23 cellular contexts compared by ENCODE assay signal in the genomic region with DNA sequence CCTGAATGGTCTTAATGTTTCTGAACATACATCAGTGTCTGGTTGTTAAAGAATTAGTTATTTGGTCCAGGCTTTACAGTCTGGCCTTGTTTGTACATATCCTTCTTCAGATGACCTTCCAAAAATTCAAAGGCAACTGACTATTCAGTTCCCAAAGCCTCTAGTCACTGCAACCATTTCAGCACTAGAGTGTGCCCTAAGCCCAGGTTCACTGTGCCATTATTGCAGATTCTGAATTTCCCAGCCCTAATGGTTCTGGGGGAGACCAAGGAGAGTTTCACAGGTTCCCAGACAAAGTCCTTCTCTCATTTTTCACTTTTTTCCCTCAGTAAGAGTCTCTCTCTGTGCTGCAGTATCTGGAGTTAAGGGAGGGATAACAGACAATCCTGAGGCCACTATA.
DNase-seq lines count a peak whose midpoint lies in the region; ATAC-seq, FAIRE-seq and TF ChIP-seq lines count a peak whose summit lies in the region.
"Had no signal": no experiment of that assay in that cellular context is flagged by ENCODE, and none has a peak within 500 bp of the region (broad histone marks: within the 10 kb centered on the region; RNA-seq: fewer than 3 reads in every experiment).

No MANE protein-coding gene starts in this region.

- POLR2A ChIA-PET in HepG2 (lab: Yijun Ruan, JAX): no interaction called here

- peak; percentile 23 for DNase-seq in ACHN
- peak; percentile 9 for DNase-seq in HT-29 (ENCODE audit: low spot score)
- no peak for DNase-seq in astrocyte of the spinal cord (ENCODE audit: low read depth, low spot score)
- DNase-seq in HepG2 (ENCODE audit: low spot score): no peak
- DNase-seq in cardiac septum (ENCODE audit: low spot score): no peak
- DNase-seq in activated naive CD4-positive, alpha-beta T cell treated with anti-CD3 and anti-CD28 coated beads, Interleukin-2, amount 50 U/mL, for 72 hours (ENCODE audit: low spot score in 2 of 2): no peak
- DNase-seq: activated T-cell treated with anti-CD3 and anti-CD28 coated beads, Interleukin-2, amount 50 U/mL, for 48 hours; body of pancreas; CD4-positive, alpha-beta memory T cell; cortex of kidney; NCI-H1105 treated with DMSO at 0.1 percent for 48 hours; NCI-H526; PC-9; stimulated activated CD8-positive, alpha-beta memory T cell treated with anti-CD3 and anti-CD28 coated beads, Interleukin-4, amount 100 ng/mL, for 48 hours had no signal

- TF ChIP-seq POLR2A in HepG2 (IDR thresholded peaks at IDR 0.05; ENCODE audit: insufficient read depth in 1 of 2, low read depth in 2 of 2, low read length in 2 of 2): no peak

- H3K79me2 ChIP-seq in HepG2 (ENCODE audit: insufficient read depth, low read length): no peaks in the 10 kb centered on the region

- TF ChIP-seq EP300 in HepG2 (IDR thresholded peaks at IDR 0.05; ENCODE audit: low read depth in 2 of 2, low read length in 2 of 2): no peak
- no peak for TF ChIP-seq EP300 in HepG2 (CRISPR knock-in tag; IDR thresholded peaks at IDR 0.05; ENCODE audit: borderline replicate concordance)

- no peak overlapping the region for H3K27ac ChIP-seq in HepG2 (ENCODE audit: extremely low read length, insufficient read depth, low read length)
- H3K27ac ChIP-seq: body of pancreas, PC-9, SJSA1, vagina had no signal

- in situ Hi-C loops in ACHN (cut with HindIII; ENCODE audit: low pct_ligation_motif_present, low pct_unique_long_range_greater_than_20kb, low sequenced_read_pairs) (no loop called here), astrocyte of the spinal cord (cut with HindIII; ENCODE audit: low sequenced_read_pairs) (no loop called here), HepG2 (cut with HindIII; ENCODE audit: extremely low pct_ligation_motif_present, low pct_unique_long_range_greater_than_20kb) (no loop called here)

- BruUV-seq in HepG2 (replicated peaks; lab: Mats Ljungman, UMichigan): no TSS peak

- H3K4me3 ChIP-seq in astrocyte of the spinal cord (ENCODE audit: low read depth, low read length) (no peak overlapping the region), HepG2 (replicated peaks in 1 of 3; ENCODE audit: insufficient read depth in 1 of 3, low read depth in 2 of 3, low read length in 3 of 3) (no peak overlapping the region)
- H3K4me3 ChIP-seq: body of pancreas, PC-9, SJSA1, vagina had no signal

- TF ChIP-seq RAD21 in HepG2 (CRISPR knock-in tag; IDR thresholded peaks at IDR 0.05): no peak

- peaks cover 15 to 23% of the 10 kb centered on the region in 2 donors for H3K9me3 Mint-ChIP-seq in activated naive CD4-positive, alpha-beta T cell treated with anti-CD3 and anti-CD28 coated beads, Interleukin-2, amount 50 U/mL, for 72 hours
- H3K9me3 Mint-ChIP-seq: activated naive CD4-positive, alpha-beta T cell treated with anti-CD3 and anti-CD28 coated beads, Interleukin-2, amount 50 U/mL, for 24 hours; mesothelial cell of epicardium had no signal

- CTCF ChIA-PET in HepG2 (lab: Yijun Ruan, JAX; ENCODE audit: low intra/inter-chr PET ratio, low total read pairs): no interaction called here

- no peak for FAIRE-seq in HepG2 (lab: Jason Lieb, UNC)
- FAIRE-seq: endothelial cell of umbilical vein had no signal

- H3K36me3 Mint-ChIP-seq in activated naive CD4-positive, alpha-beta T cell treated with anti-CD3 and anti-CD28 coated beads, Interleukin-2, amount 50 U/mL, for 72 hours: no peaks in the 10 kb centered on the region
- H3K36me3 Mint-ChIP-seq: activated naive CD4-positive, alpha-beta T cell treated with anti-CD3 and anti-CD28 coated beads, Interleukin-2, amount 50 U/mL, for 24 hours; CD4-positive, alpha-beta memory T cell; mesothelial cell of epicardium had no signal

- H2AFZ ChIP-seq in HepG2 (ENCODE audit: low read length): no peak overlapping the region
- H2AFZ ChIP-seq: PC-9 had no signal

- H3K4me1 ChIP-seq in HepG2 (ENCODE audit: insufficient read depth, low read length): no peaks in the 10 kb centered on the region
- H3K4me1 ChIP-seq: body of pancreas, SJSA1, vagina had no signal

- intact Hi-C loops in HepG2 (cut with micrococcal nuclease; ENCODE audit: unreplicated experiment): no loop called here
- intact Hi-C loops in cardiac septum (cut with DNase I): no loop called here

- H3K27me3 ChIP-seq in HepG2 (ENCODE audit: control insufficient read depth in 1 of 2, insufficient read depth in 2 of 2, low read length in 2 of 2): no peaks in the 10 kb centered on the region
- H3K27me3 ChIP-seq: body of pancreas, SJSA1, vagina had no signal

- no peak overlapping the region for H3K27ac Mint-ChIP-seq in activated naive CD4-positive, alpha-beta T cell treated with anti-CD3 and anti-CD28 coated beads, Interleukin-2, amount 50 U/mL, for 72 hours
- H3K27ac Mint-ChIP-seq: activated naive CD4-positive, alpha-beta T cell treated with anti-CD3 and anti-CD28 coated beads, Interleukin-2, amount 50 U/mL, for 24 hours; CD4-positive, alpha-beta memory T cell; mesothelial cell of epicardium; nephron; T-helper 2 cell treated with Interferon-gamma antibody and Interleukin-4, amounts not matched to agents 5 μg/mL and 100 μg/mL, for 36 hours had no signal

- no peak overlapping the region for H3K9ac ChIP-seq in HepG2 (ENCODE audit: insufficient read depth, low read depth, low read length)

- H4K20me1 ChIP-seq in HepG2 (ENCODE audit: insufficient read depth, low read length): no peaks in the 10 kb centered on the region

- no peaks in the 10 kb centered on the region for H3K36me3 ChIP-seq in HepG2 (replicated peaks in 1 of 2; ENCODE audit: control insufficient read depth in 1 of 2, insufficient read depth in 2 of 2, low read length in 2 of 2)
- H3K36me3 ChIP-seq: SJSA1, vagina had no signal

- H3K9me3 ChIP-seq in HepG2 (ENCODE audit: low read length): no peaks in the 10 kb centered on the region
- H3K9me3 ChIP-seq: body of pancreas, SJSA1, vagina had no signal

- ATAC-seq in HepG2: no peak
- ATAC-seq in activated naive CD4-positive, alpha-beta T cell treated with anti-CD3 and anti-CD28 coated beads, Interleukin-2, amount 50 U/mL, for 72 hours: no peak
- ATAC-seq in GM19397 (IDR thresholded peaks at IDR 0.05; ENCODE audit: unreplicated experiment): no peak
- no peak for ATAC-seq in HG03196 (IDR thresholded peaks at IDR 0.05; ENCODE audit: unreplicated experiment)
- ATAC-seq: body of pancreas had no signal

- TF ChIP-seq CTCF in astrocyte of the spinal cord (IDR thresholded peaks at IDR 0.05; ENCODE audit: low read depth, low read length) (peak; percentile 27), HepG2 (CRISPR knock-in tag; IDR thresholded peaks at IDR 0.05) (peak; percentile 9; the same call in 1 of the 2 replicates)

- H3K4me2 ChIP-seq in HepG2 (ENCODE audit: low read depth, low read length): no peak overlapping the region
- H3K4me2 ChIP-seq: PC-9 had no signal

TF ChIP-seq in HepG2, 621 proteins besides CTCF, POLR2A, EP300 and RAD21 (continues in another document):
- TF ChIP-seq FOSL2 (CRISPR knock-in tag; IDR thresholded peaks at IDR 0.05) (no peak), HES4 (CRISPR knock-in tag; IDR thresholded peaks at IDR 0.05; ENCODE audit: borderline replicate concordance) (no peak), ZNF550 (CRISPR knock-in tag; IDR thresholded peaks at IDR 0.05; ENCODE audit: borderline replicate concordance) (no peak), ZNF143 (CRISPR knock-in tag; IDR thresholded peaks at IDR 0.05) (no peak), ZGPAT (CRISPR knock-in tag; IDR thresholded peaks at IDR 0.05) (no peak), ZNF576 (CRISPR knock-in tag; IDR thresholded peaks at IDR 0.05) (no peak), SOX5 (CRISPR knock-in tag; IDR thresholded peaks at IDR 0.05; ENCODE audit: borderline replicate concordance) (no peak), NFE2L2 (IDR thresholded peaks at IDR 0.05; ENCODE audit: low read length) (no peak), ZNF256 (CRISPR knock-in tag; conservative IDR thresholded peaks at IDR 0.05) (no peak), JUNB (CRISPR knock-in tag; IDR thresholded peaks at IDR 0.05; ENCODE audit: borderline replicate concordance) (no peak), HOXA9 (CRISPR knock-in tag; IDR thresholded peaks at IDR 0.05; ENCODE audit: borderline replicate concordance) (no peak), ZNF33B (CRISPR knock-in tag; IDR thresholded peaks at IDR 0.05) (no peak), YEATS2 (CRISPR knock-in tag; IDR thresholded peaks at IDR 0.05; ENCODE audit: borderline replicate concordance) (no peak), ZBTB3 (CRISPR knock-in tag; IDR thresholded peaks at IDR 0.05; ENCODE audit: borderline replicate concordance, low read depth) (no peak), ZNF292 (CRISPR knock-in tag; IDR thresholded peaks at IDR 0.05; ENCODE audit: borderline replicate concordance, low read depth) (no peak), TBP (CRISPR knock-in tag; IDR thresholded peaks at IDR 0.05) (no peak)

Comparison
In these comparisons a context has a peak if more than half of its experiments do, and no peak if none do; other contexts are left out.
1. DNase-seq: peak in ACHN (single experiment) and HT-29 (single experiment); none in astrocyte of the spinal cord (single experiment), HepG2 (single experiment), cardiac septum (single experiment) and activated naive CD4-positive, alpha-beta T cell treated with anti-CD3 and anti-CD28 coated beads, Interleukin-2, amount 50 U/mL, for 72 hours (0 of 2).